In genomic region chr12:131587565-131587964, GRCh38 we compare ENCODE assay signal across 8 cellular contexts.
"Had no signal": no experiment of that assay in that cellular context is flagged by ENCODE, and none has a peak within 500 bp of the region (broad histone marks: within the 10 kb centered on the region; RNA-seq: fewer than 3 reads in every experiment).

No MANE protein-coding gene starts in this region.

- H3K4me3 ChIP-seq: GM23248 had no signal

- H3K9ac ChIP-seq: GM23248 had no signal

- DNase-seq: GM23248, GOT3, H9, HCEC 1CT, KBM-7 had no signal

- FAIRE-seq: H54, HepG2 had no signal

- ATAC-seq: HepG2 had no signal

- H3K27ac ChIP-seq: GM23248, HL-60 had no signal

- H2AFZ ChIP-seq: GM23248 had no signal
